15 cellular contexts compared by ENCODE assay signal in the genomic region with DNA sequence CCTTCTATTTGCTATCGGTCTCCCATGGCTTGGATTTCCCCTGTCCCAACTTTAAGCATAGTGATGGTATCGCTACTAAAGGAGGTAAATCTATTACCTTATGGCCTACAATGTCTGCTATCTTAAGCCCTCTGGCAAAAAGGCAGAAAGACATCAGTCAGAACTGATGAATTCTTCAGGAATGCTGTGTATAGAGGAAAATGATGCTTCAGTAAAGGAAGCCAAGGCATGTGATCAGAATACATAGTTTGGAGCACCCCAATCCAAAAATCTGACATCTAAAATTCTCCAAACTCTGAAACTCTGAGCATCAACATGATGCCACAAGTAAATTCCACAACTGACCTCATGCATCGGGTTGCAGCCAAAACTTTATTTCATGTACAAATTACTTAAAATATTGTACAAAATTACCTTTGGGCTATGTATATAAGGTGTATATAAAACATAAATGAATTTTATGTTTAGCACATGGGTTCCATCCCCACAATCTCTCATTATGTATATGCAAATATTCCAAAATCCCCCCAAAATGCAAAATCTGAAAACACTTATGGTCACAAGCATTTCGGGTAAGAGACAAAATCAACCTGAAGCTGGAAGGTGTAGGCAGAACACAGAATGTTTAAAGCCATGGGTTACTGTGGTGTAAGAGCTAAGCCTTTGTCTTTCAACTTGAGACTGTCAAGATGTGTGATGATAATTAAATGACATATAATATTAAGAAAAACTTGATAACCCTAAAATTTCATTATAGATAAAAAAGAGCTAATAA.
A peak's percentile ranks its signal among the peaks of the same experiment; 100 is the strongest.
DNase-seq lines count a peak whose midpoint lies in the region; ATAC-seq, FAIRE-seq and TF ChIP-seq lines count a peak whose summit lies in the region.
"Had no signal": no experiment of that assay in that cellular context is flagged by ENCODE, and none has a peak within 500 bp of the region (broad histone marks: within the 10 kb centered on the region; RNA-seq: fewer than 3 reads in every experiment).

No MANE protein-coding gene starts in this region.

- TF ChIP-seq CTCF in bronchial epithelial cell (IDR thresholded peaks at IDR 0.05; ENCODE audit: insufficient read depth, low read length, severe bottlenecking), result no peak

- H3K4me3 ChIP-seq in MG63 (no peak overlapping the region), bronchial epithelial cell (ENCODE audit: low read depth, low read length) (no peak overlapping the region)
- no peak overlapping the region for H3K4me3 ChIP-seq in effector memory CD4-positive, alpha-beta T cell (ENCODE audit: insufficient read depth, low read depth, low read length, poor library complexity, severe bottlenecking)

- FAIRE-seq in bronchial epithelial cell (lab: Jason Lieb, UNC), result no peak

- peak overlapping the region in 7 of 8 donors; percentile 53 to 83 (median 72) for H3K4me3 Mint-ChIP-seq in naive B cell
- H3K4me3 Mint-ChIP-seq: activated CD8-positive, alpha-beta T cell treated with anti-CD3 and anti-CD28 coated beads for 36 hours had no signal

- no peak overlapping the region for H3K27ac ChIP-seq in effector memory CD4-positive, alpha-beta T cell (ENCODE audit: insufficient read depth, low read length, poor library complexity, severe bottlenecking)
- H3K27ac ChIP-seq: parathyroid adenoma had no signal

- H3K9me3 Mint-ChIP-seq in naive B cell, result peaks cover 0 to 1% (median 0%) of the 10 kb centered on the region in 7 donors
- H3K9me3 Mint-ChIP-seq: activated CD8-positive, alpha-beta T cell treated with anti-CD3 and anti-CD28 coated beads for 36 hours had no signal

- H3K36me3 Mint-ChIP-seq in naive B cell, result no peaks in the 10 kb centered on the region

- H3K36me3 ChIP-seq in MG63 (peaks cover 7% of the 10 kb centered on the region; the same call in 1 of the 2 replicates), bronchial epithelial cell (ENCODE audit: control insufficient read depth, insufficient read depth, low read length) (no peaks in the 10 kb centered on the region)
- H3K36me3 ChIP-seq in effector memory CD4-positive, alpha-beta T cell (ENCODE audit: control insufficient read depth, insufficient read depth, low read length), result no peaks in the 10 kb centered on the region

- no peak for ATAC-seq in naive B cell (ENCODE audit: low read depth in 2 of 2)
- ATAC-seq in GM19397 (IDR thresholded peaks at IDR 0.05; ENCODE audit: unreplicated experiment), result no peak

- H3K4me1 ChIP-seq in effector memory CD4-positive, alpha-beta T cell (ENCODE audit: control insufficient read depth, insufficient read depth, low read length, poor library complexity, severe bottlenecking), result peaks cover 13% of the 10 kb centered on the region

- H3K27me3 ChIP-seq in MG63 (no peaks in the 10 kb centered on the region), bronchial epithelial cell (ENCODE audit: control insufficient read depth, insufficient read depth, low read length) (no peaks in the 10 kb centered on the region)
- H3K27me3 ChIP-seq in effector memory CD4-positive, alpha-beta T cell (replicated peaks; ENCODE audit: control insufficient read depth, insufficient read depth, low read length, poor library complexity, severe bottlenecking), result no peaks in the 10 kb centered on the region

- peak overlapping the region; percentile 53 to 95 (median 89) for H3K27ac Mint-ChIP-seq in naive B cell

- H3K27me3 Mint-ChIP-seq in naive B cell, result no peaks in the 10 kb centered on the region
- H3K27me3 Mint-ChIP-seq: activated CD8-positive, alpha-beta T cell treated with anti-CD3 and anti-CD28 coated beads for 36 hours had no signal

- DNase-seq in Daoy (ENCODE audit: low read depth) (peak; percentile 1), MG63 (peak; percentile 5), bronchial epithelial cell (ENCODE audit: low read depth) (peak; percentile 78), naive B cell (no peak), SKM-1 (lab: John Stamatoyannopoulos, UW; ENCODE audit: unreplicated experiment) (no peak), SIG-M5 (lab: John Stamatoyannopoulos, UW) (no peak)
- no peak for DNase-seq in effector memory CD4-positive, alpha-beta T cell
- DNase-seq: activated CD8-positive, alpha-beta T cell treated with anti-CD3 and anti-CD28 coated beads for 36 hours; DMS 273 treated with DMSO at 0.1 percent for 48 hours; GOT3; left cardiac atrium; NCI-H345; stimulated activated CD4-positive, alpha-beta T cell treated with anti-CD3 and anti-CD28 coated beads, Interleukin-4, amount 100 ng/mL, for 1 hour had no signal

- peaks cover 53 to 84% (median 54%) of the 10 kb centered on the region in 3 donors for H3K4me1 Mint-ChIP-seq in naive B cell

- H3K9me3 ChIP-seq in MG63, result no peaks in the 10 kb centered on the region
- no peaks in the 10 kb centered on the region for H3K9me3 ChIP-seq in effector memory CD4-positive, alpha-beta T cell (ENCODE audit: control insufficient read depth, low read length)

Comparison
In these comparisons a context has a peak if more than half of its experiments do, and no peak if none do; other contexts are left out.
1. DNase-seq: peak in Daoy (single experiment), MG63 (single experiment) and bronchial epithelial cell (single experiment); none in naive B cell (single experiment), SKM-1 (single experiment), SIG-M5 (single experiment) and effector memory CD4-positive, alpha-beta T cell (0 of 3).